ENCODE assay signal across 15 cellular contexts in the genomic region with DNA sequence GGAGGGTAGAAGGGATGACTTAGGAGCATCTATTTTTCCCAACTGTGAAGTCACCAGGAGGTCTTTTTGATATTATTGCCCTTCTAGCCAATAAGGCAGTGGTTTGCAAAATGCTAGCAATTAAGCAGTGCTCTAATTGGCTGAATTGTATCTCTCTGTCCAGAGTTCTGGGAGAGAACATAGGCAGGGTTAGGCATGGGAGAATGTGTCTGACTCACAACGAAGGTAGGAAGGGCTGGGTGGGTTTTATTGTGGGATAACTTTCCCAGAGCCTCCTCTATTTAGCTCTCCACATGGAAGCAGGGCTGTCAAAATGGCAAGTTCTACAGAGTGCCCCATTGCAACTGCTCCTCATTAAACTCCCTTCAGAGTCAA.
DNase-seq lines count a peak whose midpoint lies in the region; ATAC-seq, FAIRE-seq and TF ChIP-seq lines count a peak whose summit lies in the region.
"Had no signal": no experiment of that assay in that cellular context is flagged by ENCODE, and none has a peak within 500 bp of the region (broad histone marks: within the 10 kb centered on the region; RNA-seq: fewer than 3 reads in every experiment).

No MANE protein-coding gene starts in this region.

- no peak for FAIRE-seq in D721Med (lab: Jason Lieb, UNC)

- no peaks in the 10 kb centered on the region for H4K20me1 ChIP-seq in fibroblast of lung (ENCODE audit: control insufficient read depth, extremely low read depth, insufficient read depth, low read length)

- no peaks in the 10 kb centered on the region for H3K36me3 ChIP-seq in fibroblast of lung (ENCODE audit: control insufficient read depth, insufficient read depth, low read length)
- H3K36me3 ChIP-seq: transverse colon had no signal

- no peak overlapping the region for H3K9ac ChIP-seq in fibroblast of lung (ENCODE audit: insufficient read depth, low read length)
- H3K9ac ChIP-seq: parathyroid adenoma had no signal

- H3K9me3 ChIP-seq in fibroblast of lung (ENCODE audit: control insufficient read depth, insufficient read depth, low read depth, low read length) = no peaks in the 10 kb centered on the region
- H3K9me3 ChIP-seq: body of pancreas, Caco-2, transverse colon had no signal

- no peak overlapping the region for H3K4me3 Mint-ChIP-seq in endothelial cell (ENCODE audit: unreplicated experiment)

- H3K27ac ChIP-seq in fibroblast of lung (ENCODE audit: insufficient read depth, low read length) = no peak overlapping the region
- H3K27ac ChIP-seq: parathyroid adenoma, transverse colon had no signal

- ATAC-seq in GM18499 (IDR thresholded peaks at IDR 0.05; ENCODE audit: insufficient read depth, unreplicated experiment) (peak; percentile 2), GM21526 (IDR thresholded peaks at IDR 0.05; ENCODE audit: low FRiP score, unreplicated experiment) (peak; percentile 31), HG03460 (IDR thresholded peaks at IDR 0.05; ENCODE audit: unreplicated experiment) (peak; percentile 6), GM18517 (IDR thresholded peaks at IDR 0.05; ENCODE audit: unreplicated experiment) (no peak)
- ATAC-seq: left colon had no signal

- TF ChIP-seq CTCF in fibroblast of lung (conservative IDR thresholded peaks at IDR 0.05 in 1 of 2, IDR thresholded peaks at IDR 0.05 in 1 of 2; ENCODE audit: low read depth in 1 of 2, low read length in 2 of 2) (no peak), endothelial cell (IDR thresholded peaks at IDR 0.05; ENCODE audit: unreplicated experiment) (no peak), D721Med (IDR thresholded peaks at IDR 0.05; ENCODE audit: insufficient read depth, missing control alignments) (no peak)

- DNase-seq in fibroblast of lung (ENCODE audit: low read depth in 2 of 2) (peak; percentile 19 to 73), endothelial cell (ENCODE audit: low spot score) (no peak), D721Med (ENCODE audit: insufficient read length, low spot score) (no peak)
- DNase-seq in NK-92 treated with Interleukin-12 subunit alpha and Interleukin-12 subunit beta, amount 100 ng/mL, for 24 hours (lab: John Stamatoyannopoulos, UW) = no peak
- DNase-seq: activated CD8-positive, alpha-beta memory T cell treated with anti-CD3 and anti-CD28 coated beads for 24 hours; left colon; NCI-H187; transverse colon had no signal

- H3K9me3 Mint-ChIP-seq in endothelial cell (ENCODE audit: unreplicated experiment) = no peaks in the 10 kb centered on the region

- H3K79me2 ChIP-seq in fibroblast of lung (ENCODE audit: control insufficient read depth, insufficient read depth, low read length) = no peaks in the 10 kb centered on the region
- H3K79me2 ChIP-seq: parathyroid adenoma had no signal

- peaks cover 2% of the 10 kb centered on the region for H3K4me1 ChIP-seq in fibroblast of lung (ENCODE audit: control insufficient read depth, extremely low read depth, insufficient read depth, low read length)
- H3K4me1 ChIP-seq: parathyroid adenoma had no signal

- H3K27me3 Mint-ChIP-seq in endothelial cell (ENCODE audit: unreplicated experiment) = no peaks in the 10 kb centered on the region

- no peak overlapping the region for H2AFZ ChIP-seq in fibroblast of lung (ENCODE audit: low read length)
- H2AFZ ChIP-seq: parathyroid adenoma had no signal

- no peak overlapping the region for H3K4me3 ChIP-seq in fibroblast of lung (replicated peaks in 1 of 4; ENCODE audit: control extremely low read depth in 1 of 4, insufficient read depth in 1 of 4, low read depth in 3 of 4, low read length in 4 of 4)
- H3K4me3 ChIP-seq: body of pancreas, transverse colon had no signal

- H3K4me1 Mint-ChIP-seq in endothelial cell (ENCODE audit: unreplicated experiment) = no peaks in the 10 kb centered on the region

- no peaks in the 10 kb centered on the region for H3K27me3 ChIP-seq in fibroblast of lung (ENCODE audit: control insufficient read depth, insufficient read depth, low read length)
- H3K27me3 ChIP-seq: body of pancreas, transverse colon had no signal

- H3K36me3 Mint-ChIP-seq in endothelial cell (ENCODE audit: low read depth, unreplicated experiment) = no peaks in the 10 kb centered on the region

- H3K4me2 ChIP-seq in fibroblast of lung (ENCODE audit: extremely low read depth, insufficient read depth, low read length) = no peak overlapping the region

- no peak overlapping the region for H3K27ac Mint-ChIP-seq in endothelial cell (ENCODE audit: unreplicated experiment)

Comparison
In these comparisons a context has a peak if more than half of its experiments do, and no peak if none do; other contexts are left out.
1. DNase-seq: peak in fibroblast of lung (2 of 2); none in endothelial cell (single experiment), NK-92 treated with Interleukin-12 subunit alpha and Interleukin-12 subunit beta, amount 100 ng/mL, for 24 hours (single experiment) and D721Med (single experiment).